Comparison of ENCODE assay signal across 12 cellular contexts in the genomic region with DNA sequence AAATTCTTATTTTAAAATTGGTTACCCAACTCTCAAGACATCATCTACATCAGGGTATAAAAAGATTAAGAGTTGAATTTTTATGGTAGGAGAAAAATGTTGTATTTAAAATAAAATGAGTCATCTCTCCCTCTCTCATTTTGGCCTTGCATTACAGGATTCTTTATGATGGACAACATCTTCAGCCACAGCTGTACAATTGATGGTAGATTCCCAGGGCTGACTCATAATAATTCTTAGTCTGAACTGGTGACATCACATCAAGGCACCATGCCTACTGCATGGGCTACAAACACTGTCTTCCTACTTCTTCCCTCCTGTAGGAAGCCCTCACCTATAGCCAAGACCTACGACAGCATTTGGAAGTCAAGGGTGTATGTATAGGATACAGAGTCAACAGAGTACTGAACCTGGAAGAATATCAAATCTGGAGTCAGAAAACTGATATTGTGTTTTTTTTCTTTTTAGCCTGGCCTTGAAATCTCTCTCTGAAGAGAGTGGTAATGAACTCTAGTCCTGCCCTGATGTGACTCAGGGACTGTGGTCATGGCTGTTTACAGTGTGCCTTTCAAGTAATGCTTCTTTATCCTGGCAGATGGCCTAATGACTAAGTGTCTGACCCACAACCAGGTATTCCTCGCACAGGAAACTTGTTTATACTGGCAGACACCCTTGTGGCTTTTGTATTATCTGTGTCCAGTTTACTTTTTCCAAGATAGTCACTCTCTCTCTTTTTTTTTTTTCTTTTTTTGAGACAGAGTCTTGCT. TPM values are rescaled to one million over a fixed set of nuclear protein-coding genes. Genes with fewer than 3 reads are reported as not detected.
DNase-seq lines count a peak whose midpoint lies in the region; ATAC-seq, FAIRE-seq and TF ChIP-seq lines count a peak whose summit lies in the region.
"Had no signal": no experiment of that assay in that cellular context is flagged by ENCODE, and none has a peak within 500 bp of the region (broad histone marks: within the 10 kb centered on the region; RNA-seq: fewer than 3 reads in every experiment).

No MANE protein-coding gene starts in this region.

- DNase-seq in Daoy (ENCODE audit: low read depth) = peak; percentile 96
- peak; percentile 83 for DNase-seq in LHCN-M2 (ENCODE audit: low read depth)
- peak; percentile 88 for DNase-seq in astrocyte of the spinal cord (ENCODE audit: low read depth, low spot score)
- peak; percentile 94 for DNase-seq in kidney glomerular epithelial cell (lab: John Stamatoyannopoulos, UW)
- DNase-seq in sciatic nerve (ENCODE audit: low spot score) = no peak
- no peak for DNase-seq in frontal cortex (ENCODE audit: low spot score in 2 of 2)
- no peak for DNase-seq in WERI-Rb-1
- DNase-seq in mucosa of descending colon = no peak
- DNase-seq: DND-41; MV-4-11; naive thymus-derived CD4-positive, alpha-beta T cell had no signal

- in situ Hi-C loops in astrocyte of the spinal cord (cut with HindIII; ENCODE audit: low sequenced_read_pairs) = no loop called here

- H3K36me3 ChIP-seq in WERI-Rb-1 (no peaks in the 10 kb centered on the region), mucosa of descending colon (ENCODE audit: low read depth) (no peaks in the 10 kb centered on the region)

- no peak overlapping the region for H3K27ac ChIP-seq in WERI-Rb-1

- H3K4me1 ChIP-seq in mucosa of descending colon (ENCODE audit: low read depth) = no peaks in the 10 kb centered on the region

- H3K4me3 ChIP-seq in astrocyte of the spinal cord (ENCODE audit: low read depth, low read length) (no peak overlapping the region), WERI-Rb-1 (ENCODE audit: low read depth, low read length) (no peak overlapping the region), mucosa of descending colon (no peak overlapping the region)

- TF ChIP-seq CTCF in astrocyte of the spinal cord (IDR thresholded peaks at IDR 0.05; ENCODE audit: low read depth, low read length) = no peak
- no peak for TF ChIP-seq CTCF in WERI-Rb-1 (IDR thresholded peaks at IDR 0.05; ENCODE audit: low read depth, low read length)
- no peak for TF ChIP-seq CTCF in mucosa of descending colon (IDR thresholded peaks at IDR 0.05)

- peaks cover 6% of the 10 kb centered on the region for H3K27me3 ChIP-seq in WERI-Rb-1 (ENCODE audit: insufficient read depth, low read depth, severe bottlenecking)

- ATAC-seq in sciatic nerve = no peak
- ATAC-seq in mucosa of descending colon = no peak
- ATAC-seq: naive thymus-derived CD4-positive, alpha-beta T cell; stimulated activated memory B cell treated with anti-CD40 and anti-IgM and Interleukin-4, amounts not matched to agents 10 μg/mL and 1 μg/mL and 100 μg/mL, for 72 hours had no signal

- H3K9me3 ChIP-seq in WERI-Rb-1 (ENCODE audit: severe bottlenecking) (no peaks in the 10 kb centered on the region), mucosa of descending colon (no peaks in the 10 kb centered on the region)

- FAIRE-seq in frontal cortex (lab: Jason Lieb, UNC) = no peak

- intact Hi-C loops in sciatic nerve (cut with DNase I) (no loop called here), mucosa of descending colon (cut with DNase I, micrococcal nuclease) (no loop called here)

RNA-seq across cellular contexts. Expression of a gene that starts 32.5 kb away (rescaled TPM):
- not detected in 2 replicates for total RNA-seq in Daoy (2014; rRNA removed; shearing (Covaris generic))
- total RNA-seq in LHCN-M2 (2014; rRNA removed) = not detected in 2 replicates
- polyA plus RNA-seq in LHCN-M2 (2012) = not detected
- total RNA-seq in sciatic nerve = 0.45 TPM
- not detected for total RNA-seq in frontal cortex
- total RNA-seq in mucosa of descending colon = under 1 TPM in 2 of 3 donors, not detected in 1; 0.24 to 0.98 TPM
- polyA plus RNA-seq: naive thymus-derived CD4-positive, alpha-beta T cell had no signal

Comparison
In these comparisons a context has a peak if more than half of its experiments do, and no peak if none do; other contexts are left out.
1. DNase-seq: peak in Daoy (single experiment), LHCN-M2 (single experiment), astrocyte of the spinal cord (single experiment) and kidney glomerular epithelial cell (single experiment); none in sciatic nerve (single experiment), frontal cortex (0 of 2), WERI-Rb-1 (single experiment) and mucosa of descending colon (0 of 3).